ENCODE assay signal across 8 cellular contexts in genomic region chr22:37282385-37282677, GRCh38. TPM values are rescaled to one million over a fixed set of nuclear protein-coding genes. Genes with fewer than 3 reads are reported as not detected.
DNase-seq lines count a peak whose midpoint lies in the region; ATAC-seq and TF ChIP-seq lines count a peak whose summit lies in the region.

CYTH4 (plus strand) TSS chr22:37282508; CDS start chr22:37282570, 62 bp downstream.

- H3K4me3 ChIP-seq in Peyer's patch (peak within 1 kb of the TSS; percentile 49 to 57 (median 52)), lung (peak within 1 kb of the TSS; percentile 38)

- peak within 1 kb of the TSS; percentile 69 to 86 (median 76) for H3K27ac ChIP-seq in Peyer's patch
- peak within 1 kb of the TSS in 1 of 2 donors; percentile 73 for H3K27ac ChIP-seq in lung (ENCODE audit: low read depth in 1 of 2, low read length in 1 of 2)

- peak within 1 kb of the TSS; percentile 98 for H3K27ac Mint-ChIP-seq in stimulated activated effector memory CD8-positive, alpha-beta T cell treated with anti-CD3 and anti-CD28 coated beads, Interleukin-12 subunit alpha, Interleukin-12 subunit beta, amount 100 ng/mL, for 72 hours

- 14 to 22% methylated on average over 12 of the region's 12 CpGs for WGBS in lung, 2 donors

- H3K4me1 Mint-ChIP-seq in stimulated activated effector memory CD8-positive, alpha-beta T cell treated with anti-CD3 and anti-CD28 coated beads, Interleukin-12 subunit alpha, Interleukin-12 subunit beta, amount 100 ng/mL, for 72 hours, result peaks cover 93% of the 10 kb centered on the region

- H3K27me3 ChIP-seq in Peyer's patch, result no peaks in the 10 kb centered on the region
- no peaks in the 10 kb centered on the region for H3K27me3 ChIP-seq in lung (ENCODE audit: control insufficient read depth, insufficient read depth)

- DNase-seq in Peyer's patch (peak; percentile 65 to 94 (median 93)), lung (ENCODE audit: low spot score) (peak; percentile 68), DMS79 treated with DMSO at 0.1 percent for 48 hours (lab: John Stamatoyannopoulos, UW) (no peak), NCI-H69 (lab: John Stamatoyannopoulos, UW) (no peak), NCI-H146 (lab: John Stamatoyannopoulos, UW) (no peak)
- DNase-seq in activated gamma-delta T cell treated with anti-CD3 and anti-CD28 coated beads, Interleukin-2, amount 50 U/mL, for 16 hours (ENCODE audit: low read depth), result peak; percentile 75
- DNase-seq in stimulated activated effector memory CD8-positive, alpha-beta T cell treated with anti-CD3 and anti-CD28 coated beads, Interleukin-12 subunit alpha, Interleukin-12 subunit beta, amount 100 ng/mL, for 72 hours (ENCODE audit: low spot score in 2 of 2), result peak; percentile 49 to 85

- TF ChIP-seq CTCF in Peyer's patch (IDR thresholded peaks at IDR 0.05) (no peak), lung (IDR thresholded peaks at IDR 0.05; ENCODE audit: control extremely low read depth, extremely low read depth) (no peak)

- H3K9me3 ChIP-seq in Peyer's patch (no peaks in the 10 kb centered on the region), lung (ENCODE audit: control insufficient read depth in 2 of 2, insufficient read depth in 1 of 2, low read length in 1 of 2) (peaks cover 0 to 4% of the 10 kb centered on the region in 2 donors)

- no peaks in the 10 kb centered on the region for H3K36me3 ChIP-seq in Peyer's patch
- no peaks in the 10 kb centered on the region for H3K36me3 ChIP-seq in lung (ENCODE audit: control insufficient read depth in 2 of 2, insufficient read depth in 2 of 2, low read length in 2 of 2)

- H3K4me1 ChIP-seq in Peyer's patch (peaks cover 0 to 8% (median 0%) of the 10 kb centered on the region in 4 donors), lung (ENCODE audit: control insufficient read depth in 2 of 2, insufficient read depth in 2 of 2, low read length in 2 of 2) (peaks cover 0 to 3% of the 10 kb centered on the region in 2 donors)

- H3K36me3 Mint-ChIP-seq in stimulated activated effector memory CD8-positive, alpha-beta T cell treated with anti-CD3 and anti-CD28 coated beads, Interleukin-12 subunit alpha, Interleukin-12 subunit beta, amount 100 ng/mL, for 72 hours, result peaks cover 54% of the 10 kb centered on the region

- ATAC-seq in GM19023 (IDR thresholded peaks at IDR 0.05; ENCODE audit: unreplicated experiment) (peak; percentile 61), lung (ENCODE audit: insufficient read depth, low FRiP score) (peak; percentile 64)
- peak; percentile 89 for ATAC-seq in stimulated activated effector memory CD8-positive, alpha-beta T cell treated with anti-CD3 and anti-CD28 coated beads, Interleukin-12 subunit alpha, Interleukin-12 subunit beta, amount 100 ng/mL, for 72 hours

- H3K9me3 Mint-ChIP-seq in stimulated activated effector memory CD8-positive, alpha-beta T cell treated with anti-CD3 and anti-CD28 coated beads, Interleukin-12 subunit alpha, Interleukin-12 subunit beta, amount 100 ng/mL, for 72 hours, result no peaks in the 10 kb centered on the region

- peak in 1 of 2 donors; percentile 23 for TF ChIP-seq POLR2A in Peyer's patch (IDR thresholded peaks at IDR 0.05)

- H3K4me3 Mint-ChIP-seq in stimulated activated effector memory CD8-positive, alpha-beta T cell treated with anti-CD3 and anti-CD28 coated beads, Interleukin-12 subunit alpha, Interleukin-12 subunit beta, amount 100 ng/mL, for 72 hours, result peak within 1 kb of the TSS; percentile 94

RNA-seq across cellular contexts. Expression of gene CYTH4, which starts in this region (rescaled TPM):
- total RNA-seq in Peyer's patch, result 10 to 100 TPM; 13.5 to 75.9 (median 22.5) TPM
- total RNA-seq in lung, result 10 to 100 TPM; 25.9 to 44.0 TPM
- 10 to 100 TPM; 10.5 to 84.2 TPM for polyA plus RNA-seq in lung

Comparison
In these comparisons a context has a peak if more than half of its experiments do, and no peak if none do; other contexts are left out.
1. DNase-seq: peak in Peyer's patch (3 of 3), activated gamma-delta T cell treated with anti-CD3 and anti-CD28 coated beads, Interleukin-2, amount 50 U/mL, for 16 hours (single experiment), lung (single experiment) and stimulated activated effector memory CD8-positive, alpha-beta T cell treated with anti-CD3 and anti-CD28 coated beads, Interleukin-12 subunit alpha, Interleukin-12 subunit beta, amount 100 ng/mL, for 72 hours (2 of 2); none in DMS79 treated with DMSO at 0.1 percent for 48 hours (single experiment), NCI-H69 (single experiment) and NCI-H146 (single experiment).
2. Peak in every context shown above with its lines, with median percentiles within 50 percentile points of each other: ATAC-seq.